Comparison of ENCODE assay signal across 18 cellular contexts in the genomic region with DNA sequence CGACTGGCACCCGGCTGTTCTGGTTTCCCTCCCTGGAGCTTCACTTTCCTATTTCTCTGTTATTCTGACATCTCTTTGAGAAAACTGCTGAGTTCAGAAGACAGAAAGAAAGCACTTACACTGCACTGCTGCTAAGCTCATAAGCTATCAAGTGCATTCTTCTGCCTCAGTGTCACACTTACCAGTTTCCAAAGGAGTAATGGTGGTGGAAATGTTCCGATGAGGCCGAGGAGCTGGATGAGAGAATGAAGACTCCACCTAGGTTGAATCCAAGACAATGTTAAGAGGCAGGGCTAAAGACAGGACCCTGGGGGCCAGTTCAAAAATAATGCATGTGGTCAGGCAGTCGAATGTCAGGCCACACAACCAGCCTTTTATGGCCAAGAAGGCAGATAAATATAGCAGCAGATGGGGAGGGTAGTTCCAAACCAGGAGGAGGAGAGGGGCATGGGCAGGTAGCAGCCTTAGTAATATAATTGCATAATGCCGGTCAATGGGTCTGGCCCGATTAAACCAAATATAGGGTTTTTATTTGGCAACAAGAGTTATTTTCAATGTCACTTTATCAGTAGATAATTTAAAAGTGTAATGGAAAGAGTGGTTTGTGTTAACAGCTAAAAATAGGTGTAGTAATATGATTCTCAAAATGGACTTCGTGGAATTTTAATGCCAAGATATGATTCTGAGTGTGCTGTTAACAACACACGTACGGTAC. TPM values are rescaled to one million over a fixed set of nuclear protein-coding genes. Genes with fewer than 3 reads are reported as not detected.
DNase-seq lines count a peak whose midpoint lies in the region; ATAC-seq and TF ChIP-seq lines count a peak whose summit lies in the region.
"Had no signal": no experiment of that assay in that cellular context is flagged by ENCODE, and none has a peak within 500 bp of the region (broad histone marks: within the 10 kb centered on the region; RNA-seq: fewer than 3 reads in every experiment).

A gene (minus strand): TSS at position 348 of the 715 bp plus-strand sequence. CDS start 4,745 bp downstream, outside the sequence.

- POLR2A ChIA-PET in activated CD4-positive, alpha-beta memory T cell treated with anti-CD3 and anti-CD28 coated beads for 36 hours (lab: Charles Lee): no interaction called here

- H3K4me1 Mint-ChIP-seq in activated T-cell treated with anti-CD3 and anti-CD28 coated beads, Interleukin-2, amount 50 U/mL, for 72 hours (ENCODE audit: low read depth): peaks cover 15% of the 10 kb centered on the region
- peaks cover 8% of the 10 kb centered on the region for H3K4me1 Mint-ChIP-seq in activated T-cell treated with anti-CD3 and anti-CD28 coated beads, Interleukin-2, amount 50 U/mL, for 24 hours (ENCODE audit: low read depth)
- peaks cover 7% of the 10 kb centered on the region for H3K4me1 Mint-ChIP-seq in activated CD4-positive, alpha-beta memory T cell treated with anti-CD3 and anti-CD28 coated beads for 36 hours (ENCODE audit: low read depth)

- no peak within 1 kb of the TSS for H3K27ac Mint-ChIP-seq in activated T-cell treated with anti-CD3 and anti-CD28 coated beads, Interleukin-2, amount 50 U/mL, for 72 hours
- no peak within 1 kb of the TSS for H3K27ac Mint-ChIP-seq in activated T-cell treated with anti-CD3 and anti-CD28 coated beads, Interleukin-2, amount 50 U/mL, for 24 hours
- no peak within 1 kb of the TSS for H3K27ac Mint-ChIP-seq in activated CD4-positive, alpha-beta memory T cell treated with anti-CD3 and anti-CD28 coated beads for 36 hours
- H3K27ac Mint-ChIP-seq: activated naive CD8-positive, alpha-beta T cell had no signal

- H3K36me3 ChIP-seq in esophagus squamous epithelium (no peaks in the 10 kb centered on the region), mucosa of descending colon (ENCODE audit: low read depth) (no peaks in the 10 kb centered on the region), skeletal muscle tissue (ENCODE audit: control insufficient read depth in 3 of 3, insufficient read depth in 3 of 3, low read length in 3 of 3) (peaks cover 11 to 17% (median 14%) of the 10 kb centered on the region in 3 donors)
- H3K36me3 ChIP-seq: MG63 had no signal

- H3K4me3 Mint-ChIP-seq in activated T-cell treated with anti-CD3 and anti-CD28 coated beads, Interleukin-2, amount 50 U/mL, for 72 hours: no peak within 1 kb of the TSS
- H3K4me3 Mint-ChIP-seq in activated T-cell treated with anti-CD3 and anti-CD28 coated beads, Interleukin-2, amount 50 U/mL, for 24 hours: no peak within 1 kb of the TSS
- H3K4me3 Mint-ChIP-seq in activated CD4-positive, alpha-beta memory T cell treated with anti-CD3 and anti-CD28 coated beads for 36 hours: no peak within 1 kb of the TSS
- H3K4me3 Mint-ChIP-seq: activated naive CD8-positive, alpha-beta T cell had no signal

- peak within 1 kb of the TSS in 3 of 4 donors; percentile 23 to 51 (median 26) for H3K4me3 ChIP-seq in esophagus squamous epithelium
- no peak within 1 kb of the TSS for H3K4me3 ChIP-seq in mucosa of descending colon
- H3K4me3 ChIP-seq in skeletal muscle tissue (ENCODE audit: low read length in 3 of 3): peak within 1 kb of the TSS; percentile 71 to 93 (median 77)
- H3K4me3 ChIP-seq: GM23248, MG63 had no signal

- no peak for TF ChIP-seq CTCF in esophagus squamous epithelium (IDR thresholded peaks at IDR 0.05)
- TF ChIP-seq CTCF in mucosa of descending colon (IDR thresholded peaks at IDR 0.05): no peak

- no peaks in the 10 kb centered on the region for H3K36me3 Mint-ChIP-seq in activated T-cell treated with anti-CD3 and anti-CD28 coated beads, Interleukin-2, amount 50 U/mL, for 72 hours (ENCODE audit: insufficient read depth in 2 of 2)
- H3K36me3 Mint-ChIP-seq in activated T-cell treated with anti-CD3 and anti-CD28 coated beads, Interleukin-2, amount 50 U/mL, for 24 hours (ENCODE audit: low read depth): peaks cover 5% of the 10 kb centered on the region
- no peaks in the 10 kb centered on the region for H3K36me3 Mint-ChIP-seq in activated CD4-positive, alpha-beta memory T cell treated with anti-CD3 and anti-CD28 coated beads for 36 hours

- peaks cover 0 to 12% (median 4%) of the 10 kb centered on the region in 3 donors for H3K4me1 ChIP-seq in esophagus squamous epithelium
- peaks cover 18% of the 10 kb centered on the region for H3K4me1 ChIP-seq in mucosa of descending colon (ENCODE audit: low read depth)
- H3K4me1 ChIP-seq in skeletal muscle tissue (ENCODE audit: control insufficient read depth in 3 of 3, insufficient read depth in 3 of 3, low read length in 3 of 3): peaks cover 25 to 36% (median 33%) of the 10 kb centered on the region in 3 donors

- 68 to 76% methylated on average over 10 of the region's 10 CpGs for WGBS in esophagus squamous epithelium, 2 donors

- TF ChIP-seq POLR2A in esophagus squamous epithelium (IDR thresholded peaks at IDR 0.05): no peak

- ATAC-seq in mucosa of descending colon: no peak
- ATAC-seq in activated T-cell treated with anti-CD3 and anti-CD28 coated beads, Interleukin-2, amount 50 U/mL, for 72 hours (replicated peaks in 1 of 2): no peak

- CTCF ChIA-PET in activated CD4-positive, alpha-beta memory T cell treated with anti-CD3 and anti-CD28 coated beads for 36 hours (lab: Charles Lee): interaction anchor here (3.6 kb wide), 1 partner anchor 26 kb away, joined by 13 read pairs; no protein-coding TSS in a partner anchor

- H3K27me3 ChIP-seq in esophagus squamous epithelium (no peaks in the 10 kb centered on the region), skeletal muscle tissue (ENCODE audit: control insufficient read depth in 3 of 3, insufficient read depth in 3 of 3, low read length in 3 of 3) (no peaks in the 10 kb centered on the region)

- peak within 1 kb of the TSS; percentile 95 for H3K9ac ChIP-seq in skeletal muscle tissue (ENCODE audit: low read depth in 1 of 3, low read length in 3 of 3)
- H3K9ac ChIP-seq: GM23248 had no signal

- H3K9me3 ChIP-seq in esophagus squamous epithelium: no peaks in the 10 kb centered on the region
- H3K9me3 ChIP-seq in mucosa of descending colon: no peaks in the 10 kb centered on the region
- H3K9me3 ChIP-seq in skeletal muscle tissue (ENCODE audit: control insufficient read depth in 3 of 3, low read length in 3 of 3): no peaks in the 10 kb centered on the region
- H3K9me3 ChIP-seq: MG63 had no signal

- H3K27ac ChIP-seq in esophagus squamous epithelium: peak within 1 kb of the TSS; percentile 19 to 83 (median 73)
- H3K27ac ChIP-seq in skeletal muscle tissue (ENCODE audit: low read depth, low read length): peak within 1 kb of the TSS; percentile 98
- H3K27ac ChIP-seq: GM23248 had no signal

- in situ Hi-C loops in SK-MEL-5 (cut with HindIII; ENCODE audit: low pct_unique_long_range_greater_than_20kb, low sequenced_read_pairs): no loop called here

- intact Hi-C loops in esophagus squamous epithelium (cut with DNase I): no loop called here
- intact Hi-C loops in mucosa of descending colon (cut with DNase I, micrococcal nuclease): no loop called here
- intact Hi-C loops in activated CD4-positive, alpha-beta memory T cell treated with anti-CD3 and anti-CD28 coated beads for 36 hours (cut with micrococcal nuclease): no loop called here

- DNase-seq in SK-MEL-5 (ENCODE audit: low read depth, low spot score): peak; percentile 25
- no peak for DNase-seq in esophagus squamous epithelium (lab: John Stamatoyannopoulos, UW)
- DNase-seq in mucosa of descending colon: no peak
- no peak for DNase-seq in SW 1271 (lab: John Stamatoyannopoulos, UW)
- DNase-seq in activated T-cell treated with anti-CD3 and anti-CD28 coated beads, Interleukin-2, amount 50 U/mL, for 72 hours: no peak
- no peak for DNase-seq in activated T-cell treated with anti-CD3 and anti-CD28 coated beads, Interleukin-2, amount 50 U/mL, for 24 hours
- DNase-seq in activated CD4-positive, alpha-beta memory T cell treated with anti-CD3 and anti-CD28 coated beads for 36 hours: no peak
- DNase-seq: DMS53; effector CD4-positive, alpha-beta T cell; glutamatergic neuron; GM23248; mammary epithelial cell; MG63; NCI-H2171; stimulated activated CD4-positive, alpha-beta T cell treated with anti-CD3 and anti-CD28 coated beads, Interleukin-15, amount 100 ng/mL, for 24 hours; stimulated activated CD8-positive, alpha-beta memory T cell treated with anti-CD3 and anti-CD28 coated beads, Interleukin-4, amount 100 ng/mL, for 48 hours had no signal

- no peaks in the 10 kb centered on the region for H3K9me3 Mint-ChIP-seq in activated T-cell treated with anti-CD3 and anti-CD28 coated beads, Interleukin-2, amount 50 U/mL, for 72 hours
- H3K9me3 Mint-ChIP-seq in activated T-cell treated with anti-CD3 and anti-CD28 coated beads, Interleukin-2, amount 50 U/mL, for 24 hours: no peaks in the 10 kb centered on the region
- no peaks in the 10 kb centered on the region for H3K9me3 Mint-ChIP-seq in activated CD4-positive, alpha-beta memory T cell treated with anti-CD3 and anti-CD28 coated beads for 36 hours

- no peaks in the 10 kb centered on the region for H3K27me3 Mint-ChIP-seq in activated T-cell treated with anti-CD3 and anti-CD28 coated beads, Interleukin-2, amount 50 U/mL, for 72 hours (ENCODE audit: low read depth)
- H3K27me3 Mint-ChIP-seq in activated T-cell treated with anti-CD3 and anti-CD28 coated beads, Interleukin-2, amount 50 U/mL, for 24 hours: no peaks in the 10 kb centered on the region
- no peaks in the 10 kb centered on the region for H3K27me3 Mint-ChIP-seq in activated CD4-positive, alpha-beta memory T cell treated with anti-CD3 and anti-CD28 coated beads for 36 hours
- H3K27me3 Mint-ChIP-seq: activated naive CD8-positive, alpha-beta T cell had no signal

RNA-seq across cellular contexts. Expression of the gene that starts here (rescaled TPM):
- 0.26 and 0.72 TPM in 2 replicates for total RNA-seq in SK-MEL-5 (2014; rRNA removed; shearing (Covaris generic))
- 0.44 and 0.51 TPM in 2 replicates for polyA plus RNA-seq in SK-MEL-5 (2015; cell fraction: cytosol; rRNA removed)
- 0.07 and 0.32 TPM in 2 replicates for polyA plus RNA-seq in SK-MEL-5 (2015; cell fraction: nucleus; rRNA removed)
- total RNA-seq in esophagus squamous epithelium (1 to 10 TPM in 1 of 4 donors, under 1 TPM in 3; 0.23 to 2.5 (median 0.52) TPM), mucosa of descending colon (10 to 100 TPM in 2 of 3 donors, 1 to 10 TPM in 1; 5.5 to 22.2 (median 16.3) TPM), skeletal muscle tissue (661 TPM)
- total RNA-seq in activated T-cell treated with anti-CD3 and anti-CD28 coated beads, Interleukin-2, amount 50 U/mL, for 72 hours: 1 to 10 TPM in 1 of 2 donors, under 1 TPM in 1; 0.39 to 1.1 TPM
- 1 to 10 TPM in 1 of 2 experiments, under 1 TPM in 1; 0.90 to 1.2 TPM for total RNA-seq in activated CD4-positive, alpha-beta memory T cell treated with anti-CD3 and anti-CD28 coated beads for 36 hours

Comparison
In these comparisons a context has a peak if more than half of its experiments do, and no peak if none do; other contexts are left out.
1. RNA of the gene that starts here (total RNA-seq): 661 TPM in skeletal muscle tissue (single experiment); 5.5 to 22.2 TPM in mucosa of descending colon, 0.90 to 1.2 TPM in activated CD4-positive, alpha-beta memory T cell treated with anti-CD3 and anti-CD28 coated beads for 36 hours, 0.39 to 1.1 TPM in activated T-cell treated with anti-CD3 and anti-CD28 coated beads, Interleukin-2, amount 50 U/mL, for 72 hours, 0.23 to 2.5 TPM in esophagus squamous epithelium and 0.26 to 0.72 TPM in SK-MEL-5; every median in the first group is over 10 times any median in the second.
2. Peak in DNase-seq in SK-MEL-5; RNA of the gene not detected or under 1 TPM.